In the genomic region with DNA sequence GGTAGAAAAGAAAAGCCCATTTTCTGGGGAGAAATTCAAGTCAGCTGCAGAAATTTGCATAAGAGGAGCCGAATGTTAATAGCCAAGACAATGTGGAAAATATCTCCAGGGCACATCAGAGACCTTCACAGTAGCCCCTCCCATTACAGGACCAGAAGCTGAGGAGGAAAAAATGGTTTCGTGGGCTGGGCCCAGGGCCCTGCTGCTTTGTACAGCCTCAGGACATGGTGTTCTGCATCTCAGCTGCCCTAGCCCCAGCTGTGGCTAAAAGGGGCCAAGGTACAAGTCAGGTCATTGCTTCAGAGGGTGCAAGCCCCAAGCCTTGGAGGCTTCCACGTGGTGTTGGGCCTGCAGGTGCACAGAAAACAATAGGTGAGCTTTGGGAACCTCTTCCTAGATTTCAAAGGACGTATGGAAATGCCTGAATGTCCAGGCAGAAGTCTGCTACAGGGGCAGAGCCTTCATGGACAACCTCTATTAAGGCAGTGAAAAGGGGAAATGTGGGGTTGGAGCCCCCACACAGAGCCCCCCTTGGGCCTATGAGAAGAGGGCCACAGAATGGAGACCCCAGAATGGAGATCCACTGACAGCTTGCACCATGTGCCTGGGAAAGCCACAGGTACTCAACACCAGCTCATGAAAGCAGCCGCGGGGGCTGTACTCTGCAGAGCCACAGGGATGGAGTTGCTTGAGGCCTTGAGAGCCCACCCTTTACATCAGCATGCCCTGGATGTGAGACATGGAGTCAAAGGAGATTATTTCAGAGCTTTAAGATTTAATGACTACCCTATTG, we compare ENCODE assay signal across 19 cellular contexts.
"Had no signal": no experiment of that assay in that cellular context is flagged by ENCODE, and none has a peak within 500 bp of the region (broad histone marks: within the 10 kb centered on the region; RNA-seq: fewer than 3 reads in every experiment).

No MANE protein-coding gene starts in this region.

- H3K27ac Mint-ChIP-seq: activated naive CD4-positive, alpha-beta T cell treated with anti-CD3 and anti-CD28 coated beads, Interleukin-2, amount 50 U/mL, for 72 hours; naive thymus-derived CD4-positive, alpha-beta T cell; T-cell had no signal

- H3K27me3 ChIP-seq: cardiac muscle cell, esophagus squamous epithelium, pancreas, thyroid gland, vagina had no signal

- ATAC-seq: activated naive CD4-positive, alpha-beta T cell treated with anti-CD3 and anti-CD28 coated beads, Interleukin-2, amount 50 U/mL, for 72 hours; heart right ventricle; left cardiac atrium; naive thymus-derived CD4-positive, alpha-beta T cell; pancreas; SK-N-SH treated with all-trans-retinoic acid at 6 μM for 48 hours; T-cell had no signal

- H3K36me3 Mint-ChIP-seq: T-cell had no signal

- DNase-seq: amniotic stem cell; effector memory CD4-positive, alpha-beta T cell; esophagus squamous epithelium; heart right ventricle; left cardiac atrium; mesenchymal stem cell; naive thymus-derived CD4-positive, alpha-beta T cell; stimulated activated CD4-positive, alpha-beta T cell treated with anti-CD3 and anti-CD28 coated beads, Interleukin-12 subunit alpha, Interleukin-12 subunit beta, amount 100 ng/mL, for 4 hours; stimulated activated CD4-positive, alpha-beta T cell treated with anti-CD3 and anti-CD28 coated beads, Interleukin-1b, Interleukin-23, amount 100 ng/mL, for 48 hours; stimulated activated CD8-positive, alpha-beta memory T cell treated with anti-CD3 and anti-CD28 coated beads, Interleukin-4, amount 100 ng/mL, for 48 hours; stimulated activated naive CD4-positive, alpha-beta T cell; T-cell; thyroid gland had no signal

- H3K27ac ChIP-seq: cardiac muscle cell, esophagus squamous epithelium, heart right ventricle, neutrophil, pancreas, thyroid gland, vagina had no signal

- H3K4me3 ChIP-seq: cardiac muscle cell, esophagus squamous epithelium, heart right ventricle, pancreas, thyroid gland, vagina had no signal

- H3K9me3 ChIP-seq: neutrophil, pancreas, thyroid gland, vagina had no signal

- H3K4me1 ChIP-seq: heart right ventricle, pancreas, thyroid gland had no signal

- H3K36me3 ChIP-seq: cardiac muscle cell, esophagus squamous epithelium, heart right ventricle, neutrophil, pancreas, thyroid gland, vagina had no signal

- H3K4me3 Mint-ChIP-seq: naive thymus-derived CD4-positive, alpha-beta T cell; T-cell had no signal
